ENCODE assay signal across 8 cellular contexts in the genomic region with DNA sequence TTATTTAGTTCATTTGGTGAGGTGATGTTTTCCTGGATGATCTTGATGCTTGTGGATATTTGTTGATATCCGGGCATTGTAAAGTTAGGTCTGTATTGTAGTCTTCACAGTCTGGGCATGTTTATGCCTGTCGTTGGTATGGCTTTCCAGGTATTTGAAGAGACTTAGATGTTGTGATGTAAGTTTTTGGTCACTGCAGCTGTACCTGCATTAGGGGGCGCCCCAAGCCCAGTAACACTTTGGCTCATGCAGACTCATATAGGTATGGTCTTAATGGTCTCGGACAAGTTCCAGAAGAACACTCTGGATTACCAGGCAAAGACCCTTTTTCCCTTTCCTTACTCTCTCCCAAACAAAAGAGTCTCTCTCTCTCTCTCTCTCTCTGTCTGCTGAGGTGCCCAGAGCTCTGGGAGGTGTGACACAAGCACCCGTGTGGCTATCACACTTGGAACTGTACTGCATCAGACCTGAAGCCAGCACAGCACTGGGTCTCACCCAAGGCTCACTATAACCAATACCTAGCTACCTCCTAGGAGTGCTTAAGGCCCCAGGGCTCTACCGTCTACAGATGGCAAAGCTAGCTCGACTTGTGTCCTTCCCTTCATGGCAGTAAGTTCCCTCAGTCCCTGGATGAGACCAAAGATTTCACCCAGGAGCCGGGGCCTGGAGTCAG.
DNase-seq lines count a peak whose midpoint lies in the region; ATAC-seq, FAIRE-seq and TF ChIP-seq lines count a peak whose summit lies in the region.

No MANE protein-coding gene starts in this region.

- no peak for DNase-seq in stimulated activated naive CD8-positive, alpha-beta T cell treated with anti-CD3 and anti-CD28 coated beads, Interleukin-15, amount 100 ng/mL, for 72 hours
- no peak for DNase-seq in stimulated activated naive CD8-positive, alpha-beta T cell treated with anti-CD3 and anti-CD28 coated beads, Interleukin-15, Interleukin-2, amounts not matched to agents 100 U/mL and 50 U/mL, for 24 hours
- DNase-seq in NCI-H69 (lab: John Stamatoyannopoulos, UW) (peak; percentile 3), glutamatergic neuron (peak; percentile 59), GM12892 (ENCODE audit: insufficient read length) (no peak), immature natural killer cell (no peak), NCI-H446 treated with DMSO at 0.1 percent for 48 hours (lab: John Stamatoyannopoulos, UW) (no peak)
- no peak for DNase-seq in activated T-cell treated with anti-CD3 and anti-CD28 coated beads, Interleukin-2, amount 50 U/mL, for 4 hours

- peak overlapping the region in 1 of 2 donors; percentile 42 for H3K27ac Mint-ChIP-seq in stimulated activated naive CD8-positive, alpha-beta T cell treated with anti-CD3 and anti-CD28 coated beads, Interleukin-15, amount 100 ng/mL, for 72 hours
- H3K27ac Mint-ChIP-seq in glutamatergic neuron (ENCODE audit: unreplicated experiment) (no peak overlapping the region), immature natural killer cell (no peak overlapping the region)

- TF ChIP-seq CTCF in glutamatergic neuron (IDR thresholded peaks at IDR 0.05; ENCODE audit: partially characterized antibody, unreplicated experiment): no peak

- no peak overlapping the region for H3K4me3 Mint-ChIP-seq in stimulated activated naive CD8-positive, alpha-beta T cell treated with anti-CD3 and anti-CD28 coated beads, Interleukin-15, amount 100 ng/mL, for 72 hours
- H3K4me3 Mint-ChIP-seq in glutamatergic neuron (ENCODE audit: unreplicated experiment): no peak overlapping the region
- no peak overlapping the region for H3K4me3 Mint-ChIP-seq in immature natural killer cell
- H3K4me3 Mint-ChIP-seq in activated T-cell treated with anti-CD3 and anti-CD28 coated beads, Interleukin-2, amount 50 U/mL, for 4 hours: no peak overlapping the region

- peak; percentile 46 for ATAC-seq in stimulated activated naive CD8-positive, alpha-beta T cell treated with anti-CD3 and anti-CD28 coated beads, Interleukin-15, amount 100 ng/mL, for 72 hours
- no peak for ATAC-seq in stimulated activated naive CD8-positive, alpha-beta T cell treated with anti-CD3 and anti-CD28 coated beads, Interleukin-15, Interleukin-2, amounts not matched to agents 100 U/mL and 50 U/mL, for 24 hours
- ATAC-seq in activated T-cell treated with anti-CD3 and anti-CD28 coated beads, Interleukin-2, amount 50 U/mL, for 4 hours: no peak

- no peaks in the 10 kb centered on the region for H3K4me1 Mint-ChIP-seq in stimulated activated naive CD8-positive, alpha-beta T cell treated with anti-CD3 and anti-CD28 coated beads, Interleukin-15, amount 100 ng/mL, for 72 hours
- H3K4me1 Mint-ChIP-seq in glutamatergic neuron (ENCODE audit: low read depth, unreplicated experiment): no peaks in the 10 kb centered on the region
- H3K4me1 Mint-ChIP-seq in immature natural killer cell: no peaks in the 10 kb centered on the region
- H3K4me1 Mint-ChIP-seq in activated T-cell treated with anti-CD3 and anti-CD28 coated beads, Interleukin-2, amount 50 U/mL, for 4 hours (ENCODE audit: low read depth): no peaks in the 10 kb centered on the region

- no peak for FAIRE-seq in GM12892 (lab: Jason Lieb, UNC)

- H3K36me3 Mint-ChIP-seq in glutamatergic neuron (ENCODE audit: unreplicated experiment): no peaks in the 10 kb centered on the region
- no peaks in the 10 kb centered on the region for H3K36me3 Mint-ChIP-seq in immature natural killer cell
- H3K36me3 Mint-ChIP-seq in activated T-cell treated with anti-CD3 and anti-CD28 coated beads, Interleukin-2, amount 50 U/mL, for 4 hours (ENCODE audit: insufficient read depth): no peaks in the 10 kb centered on the region

- no peaks in the 10 kb centered on the region for H3K27me3 Mint-ChIP-seq in stimulated activated naive CD8-positive, alpha-beta T cell treated with anti-CD3 and anti-CD28 coated beads, Interleukin-15, amount 100 ng/mL, for 72 hours
- H3K27me3 Mint-ChIP-seq in glutamatergic neuron (ENCODE audit: unreplicated experiment) (no peaks in the 10 kb centered on the region), immature natural killer cell (ENCODE audit: low read depth in 3 of 3) (peaks cover 0 to 2% (median 0%) of the 10 kb centered on the region in 3 donors)
- no peaks in the 10 kb centered on the region for H3K27me3 Mint-ChIP-seq in activated T-cell treated with anti-CD3 and anti-CD28 coated beads, Interleukin-2, amount 50 U/mL, for 4 hours (ENCODE audit: low read depth)

- no peak for TF ChIP-seq POLR2A in GM12892 (IDR thresholded peaks at IDR 0.05; ENCODE audit: low read depth, low read length)

- H3K9me3 Mint-ChIP-seq in stimulated activated naive CD8-positive, alpha-beta T cell treated with anti-CD3 and anti-CD28 coated beads, Interleukin-15, amount 100 ng/mL, for 72 hours: peaks cover 0 to 6% of the 10 kb centered on the region in 2 donors
- H3K9me3 Mint-ChIP-seq in glutamatergic neuron (ENCODE audit: unreplicated experiment): peaks cover 3% of the 10 kb centered on the region
- no peaks in the 10 kb centered on the region for H3K9me3 Mint-ChIP-seq in immature natural killer cell
- no peaks in the 10 kb centered on the region for H3K9me3 Mint-ChIP-seq in activated T-cell treated with anti-CD3 and anti-CD28 coated beads, Interleukin-2, amount 50 U/mL, for 4 hours

Comparison
In these comparisons a context has a peak if more than half of its experiments do, and no peak if none do; other contexts are left out.
1. DNase-seq: peak in NCI-H69 (single experiment) and glutamatergic neuron (single experiment); none in stimulated activated naive CD8-positive, alpha-beta T cell treated with anti-CD3 and anti-CD28 coated beads, Interleukin-15, amount 100 ng/mL, for 72 hours (0 of 2), stimulated activated naive CD8-positive, alpha-beta T cell treated with anti-CD3 and anti-CD28 coated beads, Interleukin-15, Interleukin-2, amounts not matched to agents 100 U/mL and 50 U/mL, for 24 hours (single experiment), GM12892 (single experiment), immature natural killer cell (0 of 3), activated T-cell treated with anti-CD3 and anti-CD28 coated beads, Interleukin-2, amount 50 U/mL, for 4 hours (single experiment) and NCI-H446 treated with DMSO at 0.1 percent for 48 hours (single experiment).